Comparison of ENCODE assay signal across 2 cellular contexts in the genomic region with DNA sequence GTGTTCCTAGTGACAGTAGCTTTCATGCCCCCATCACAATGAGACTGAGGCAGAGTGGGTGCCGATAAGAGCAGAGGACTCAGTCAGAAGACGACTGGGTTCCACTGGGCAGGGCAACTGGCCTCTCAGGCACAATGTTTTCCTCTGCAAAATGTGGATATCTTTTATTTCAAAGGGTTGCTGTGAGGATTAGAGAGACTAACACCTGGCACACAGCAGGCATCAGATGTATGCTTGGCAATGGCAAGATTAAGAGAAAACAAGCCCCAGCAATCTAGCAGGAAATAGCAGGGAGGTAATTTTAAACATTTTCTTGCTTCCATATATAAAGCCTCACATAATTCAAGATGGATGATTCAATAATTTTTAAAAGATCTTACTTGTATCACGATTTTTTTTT.
TF ChIP-seq lines count a peak whose summit lies in the region.

No MANE protein-coding gene starts in this region.

TF ChIP-seq in H1, 55 proteins besides CTCF, POLR2A, EP300 and RAD21:
- TF ChIP-seq, protein P1, sequence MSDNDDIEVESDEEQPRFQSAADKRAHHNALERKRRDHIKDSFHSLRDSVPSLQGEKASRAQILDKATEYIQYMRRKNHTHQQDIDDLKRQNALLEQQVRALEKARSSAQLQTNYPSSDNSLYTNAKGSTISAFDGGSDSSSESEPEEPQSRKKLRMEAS (IDR thresholded peaks at IDR 0.05): no peak
- TF ChIP-seq KDM5A (IDR thresholded peaks at IDR 0.05; ENCODE audit: low read length) (no peak), EGR1 (IDR thresholded peaks at IDR 0.05; ENCODE audit: borderline replicate concordance, low read depth, low read length) (no peak), FOSL1 (IDR thresholded peaks at IDR 0.05; ENCODE audit: insufficient read depth, low read depth, low read length) (no peak), RNF2 (IDR thresholded peaks at IDR 0.05; ENCODE audit: borderline replicate concordance, low read depth, low read length, missing control alignments, poor library complexity, severe bottlenecking) (no peak), RXRA (IDR thresholded peaks at IDR 0.05; ENCODE audit: insufficient read depth, low read depth, low read length) (no peak), HDAC2 (IDR thresholded peaks at IDR 0.05; ENCODE audit: borderline replicate concordance in 1 of 2, low read depth in 2 of 2, low read length in 2 of 2) (no peak), BCL11A (IDR thresholded peaks at IDR 0.05; ENCODE audit: low read depth in 2 of 2, low read length in 2 of 2) (no peak), SIRT6 (IDR thresholded peaks at IDR 0.05; ENCODE audit: low read length) (no peak), CREB1 (IDR thresholded peaks at IDR 0.05) (no peak), CHD2 (IDR thresholded peaks at IDR 0.05; ENCODE audit: low read length) (no peak), CHD1 (IDR thresholded peaks at IDR 0.05; ENCODE audit: low read depth, low read length) (no peak), ASH2L (IDR thresholded peaks at IDR 0.05; ENCODE audit: low read length) (no peak)
- TF ChIP-seq, protein P2, sequence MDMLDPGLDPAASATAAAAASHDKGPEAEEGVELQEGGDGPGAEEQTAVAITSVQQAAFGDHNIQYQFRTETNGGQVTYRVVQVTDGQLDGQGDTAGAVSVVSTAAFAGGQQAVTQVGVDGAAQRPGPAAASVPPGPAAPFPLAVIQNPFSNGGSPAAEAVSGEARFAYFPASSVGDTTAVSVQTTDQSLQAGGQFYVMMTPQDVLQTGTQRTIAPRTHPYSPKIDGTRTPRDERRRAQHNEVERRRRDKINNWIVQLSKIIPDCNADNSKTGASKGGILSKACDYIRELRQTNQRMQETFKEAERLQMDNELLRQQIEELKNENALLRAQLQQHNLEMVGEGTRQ (IDR thresholded peaks at IDR 0.05; ENCODE audit: low read length): no peak

TF ChIP-seq in SK-N-SH, 30 proteins besides CTCF, POLR2A, EP300 and RAD21:
- TF ChIP-seq, protein P3, sequence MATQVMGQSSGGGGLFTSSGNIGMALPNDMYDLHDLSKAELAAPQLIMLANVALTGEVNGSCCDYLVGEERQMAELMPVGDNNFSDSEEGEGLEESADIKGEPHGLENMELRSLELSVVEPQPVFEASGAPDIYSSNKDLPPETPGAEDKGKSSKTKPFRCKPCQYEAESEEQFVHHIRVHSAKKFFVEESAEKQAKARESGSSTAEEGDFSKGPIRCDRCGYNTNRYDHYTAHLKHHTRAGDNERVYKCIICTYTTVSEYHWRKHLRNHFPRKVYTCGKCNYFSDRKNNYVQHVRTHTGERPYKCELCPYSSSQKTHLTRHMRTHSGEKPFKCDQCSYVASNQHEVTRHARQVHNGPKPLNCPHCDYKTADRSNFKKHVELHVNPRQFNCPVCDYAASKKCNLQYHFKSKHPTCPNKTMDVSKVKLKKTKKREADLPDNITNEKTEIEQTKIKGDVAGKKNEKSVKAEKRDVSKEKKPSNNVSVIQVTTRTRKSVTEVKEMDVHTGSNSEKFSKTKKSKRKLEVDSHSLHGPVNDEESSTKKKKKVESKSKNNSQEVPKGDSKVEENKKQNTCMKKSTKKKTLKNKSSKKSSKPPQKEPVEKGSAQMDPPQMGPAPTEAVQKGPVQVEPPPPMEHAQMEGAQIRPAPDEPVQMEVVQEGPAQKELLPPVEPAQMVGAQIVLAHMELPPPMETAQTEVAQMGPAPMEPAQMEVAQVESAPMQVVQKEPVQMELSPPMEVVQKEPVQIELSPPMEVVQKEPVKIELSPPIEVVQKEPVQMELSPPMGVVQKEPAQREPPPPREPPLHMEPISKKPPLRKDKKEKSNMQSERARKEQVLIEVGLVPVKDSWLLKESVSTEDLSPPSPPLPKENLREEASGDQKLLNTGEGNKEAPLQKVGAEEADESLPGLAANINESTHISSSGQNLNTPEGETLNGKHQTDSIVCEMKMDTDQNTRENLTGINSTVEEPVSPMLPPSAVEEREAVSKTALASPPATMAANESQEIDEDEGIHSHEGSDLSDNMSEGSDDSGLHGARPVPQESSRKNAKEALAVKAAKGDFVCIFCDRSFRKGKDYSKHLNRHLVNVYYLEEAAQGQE (IDR thresholded peaks at IDR 0.05; ENCODE audit: low read depth, low read length): no peak
- TF ChIP-seq NRF1 (IDR thresholded peaks at IDR 0.05; ENCODE audit: low read depth, low read length) (no peak), RXRA (IDR thresholded peaks at IDR 0.05; ENCODE audit: borderline replicate concordance, low read depth) (no peak), RCOR1 (IDR thresholded peaks at IDR 0.05; ENCODE audit: low read length) (no peak), JUND (IDR thresholded peaks at IDR 0.05) (no peak), POLR2AphosphoS5 (IDR thresholded peaks at IDR 0.05; ENCODE audit: low read depth, low read length) (no peak), FOSL2 (IDR thresholded peaks at IDR 0.05; ENCODE audit: borderline replicate concordance, low read depth) (no peak), NFIC (IDR thresholded peaks at IDR 0.05; ENCODE audit: borderline replicate concordance) (no peak), ELF1 (IDR thresholded peaks at IDR 0.05) (no peak), TEAD4 (IDR thresholded peaks at IDR 0.05; ENCODE audit: borderline replicate concordance, insufficient read depth) (no peak), FOXJ3 (CRISPR knock-in tag; IDR thresholded peaks at IDR 0.05) (no peak), YY1 (IDR thresholded peaks at IDR 0.05; ENCODE audit: low read depth) (no peak), EZH2phosphoT487 (IDR thresholded peaks at IDR 0.05; ENCODE audit: borderline replicate concordance, low read depth) (no peak), SMC3 (IDR thresholded peaks at IDR 0.05; ENCODE audit: low read depth, low read length) (no peak), RFX5 (IDR thresholded peaks at IDR 0.05; ENCODE audit: low read length) (no peak)
- TF ChIP-seq, protein P4, sequence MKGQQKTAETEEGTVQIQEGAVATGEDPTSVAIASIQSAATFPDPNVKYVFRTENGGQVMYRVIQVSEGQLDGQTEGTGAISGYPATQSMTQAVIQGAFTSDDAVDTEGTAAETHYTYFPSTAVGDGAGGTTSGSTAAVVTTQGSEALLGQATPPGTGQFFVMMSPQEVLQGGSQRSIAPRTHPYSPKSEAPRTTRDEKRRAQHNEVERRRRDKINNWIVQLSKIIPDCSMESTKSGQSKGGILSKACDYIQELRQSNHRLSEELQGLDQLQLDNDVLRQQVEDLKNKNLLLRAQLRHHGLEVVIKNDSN (IDR thresholded peaks at IDR 0.05; ENCODE audit: borderline replicate concordance, low read depth): no peak
- TF ChIP-seq, protein P5, sequence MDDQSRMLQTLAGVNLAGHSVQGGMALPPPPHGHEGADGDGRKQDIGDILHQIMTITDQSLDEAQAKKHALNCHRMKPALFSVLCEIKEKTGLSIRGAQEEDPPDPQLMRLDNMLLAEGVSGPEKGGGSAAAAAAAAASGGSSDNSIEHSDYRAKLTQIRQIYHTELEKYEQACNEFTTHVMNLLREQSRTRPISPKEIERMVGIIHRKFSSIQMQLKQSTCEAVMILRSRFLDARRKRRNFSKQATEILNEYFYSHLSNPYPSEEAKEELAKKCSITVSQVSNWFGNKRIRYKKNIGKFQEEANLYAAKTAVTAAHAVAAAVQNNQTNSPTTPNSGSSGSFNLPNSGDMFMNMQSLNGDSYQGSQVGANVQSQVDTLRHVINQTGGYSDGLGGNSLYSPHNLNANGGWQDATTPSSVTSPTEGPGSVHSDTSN (IDR thresholded peaks at IDR 0.05): no peak
- TF ChIP-seq, protein P1 (IDR thresholded peaks at IDR 0.05; ENCODE audit: low read depth): no peak
